Comparison of ENCODE assay signal across 10 cellular contexts in genomic region chr7:158814637-158815036, GRCh38. TPM values are rescaled to one million over a fixed set of nuclear protein-coding genes. Genes with fewer than 3 reads are reported as not detected.
DNase-seq lines count a peak whose midpoint lies in the region; ATAC-seq and TF ChIP-seq lines count a peak whose summit lies in the region.
"Had no signal": no experiment of that assay in that cellular context is flagged by ENCODE, and none has a peak within 500 bp of the region (broad histone marks: within the 10 kb centered on the region; RNA-seq: fewer than 3 reads in every experiment).

No MANE protein-coding gene starts in this region.

- ATAC-seq in Right ventricle myocardium superior (ENCODE audit: poor library complexity): no peak
- peak; percentile 32 for ATAC-seq in activated CD8-positive, alpha-beta T cell treated with anti-CD3 and anti-CD28 coated beads, Interleukin-2, amount 10 ng/mL, durations not matched to agents 7 days and 5 days
- ATAC-seq in GM19463 (IDR thresholded peaks at IDR 0.05; ENCODE audit: unreplicated experiment): no peak
- ATAC-seq in GM21515 (IDR thresholded peaks at IDR 0.05; ENCODE audit: unreplicated experiment): no peak

- peaks cover 98% of the 10 kb centered on the region for H3K4me1 Mint-ChIP-seq in activated CD8-positive, alpha-beta T cell treated with anti-CD3 and anti-CD28 coated beads, Interleukin-2, amount 10 ng/mL, durations not matched to agents 7 days and 5 days (ENCODE audit: low read depth)
- peaks cover 37% of the 10 kb centered on the region for H3K4me1 Mint-ChIP-seq in type B pancreatic cell (ENCODE audit: unreplicated experiment)

- DNase-seq in left ventricle myocardium inferior (no peak), Right ventricle myocardium superior (no peak), left kidney (ENCODE audit: low read depth, low spot score) (peak; percentile 42), type B pancreatic cell (ENCODE audit: extremely low spot score, unreplicated experiment) (no peak), amygdala (lab: John Stamatoyannopoulos, UW) (no peak)
- peak; percentile 66 for DNase-seq in activated CD8-positive, alpha-beta T cell treated with anti-CD3 and anti-CD28 coated beads, Interleukin-2, amount 10 ng/mL, durations not matched to agents 7 days and 5 days
- DNase-seq: cortex of kidney, DMS53 had no signal

- peaks cover 63% of the 10 kb centered on the region for H3K36me3 Mint-ChIP-seq in activated CD8-positive, alpha-beta T cell treated with anti-CD3 and anti-CD28 coated beads, Interleukin-2, amount 10 ng/mL, durations not matched to agents 7 days and 5 days (ENCODE audit: low read depth)
- H3K36me3 Mint-ChIP-seq in type B pancreatic cell: peaks cover 9% of the 10 kb centered on the region

- H3K4me3 Mint-ChIP-seq in activated CD8-positive, alpha-beta T cell treated with anti-CD3 and anti-CD28 coated beads, Interleukin-2, amount 10 ng/mL, durations not matched to agents 7 days and 5 days: peak overlapping the region; percentile 53
- peak overlapping the region; percentile 71 for H3K4me3 Mint-ChIP-seq in type B pancreatic cell

- H3K9me3 Mint-ChIP-seq in activated CD8-positive, alpha-beta T cell treated with anti-CD3 and anti-CD28 coated beads, Interleukin-2, amount 10 ng/mL, durations not matched to agents 7 days and 5 days (ENCODE audit: insufficient read depth): no peaks in the 10 kb centered on the region
- no peaks in the 10 kb centered on the region for H3K9me3 Mint-ChIP-seq in type B pancreatic cell

- H3K27ac ChIP-seq in left ventricle myocardium inferior (replicated peaks): peak overlapping the region; percentile 96

- H3K27ac Mint-ChIP-seq in activated CD8-positive, alpha-beta T cell treated with anti-CD3 and anti-CD28 coated beads, Interleukin-2, amount 10 ng/mL, durations not matched to agents 7 days and 5 days: peak overlapping the region; percentile 81
- H3K27ac Mint-ChIP-seq in type B pancreatic cell: peak overlapping the region; percentile 95

- H3K27me3 ChIP-seq in left ventricle myocardium inferior (ENCODE audit: low read depth): no peaks in the 10 kb centered on the region

- H3K4me1 ChIP-seq in left ventricle myocardium inferior: peaks cover 94% of the 10 kb centered on the region

- CTCF ChIA-PET in activated CD8-positive, alpha-beta T cell treated with anti-CD3 and anti-CD28 coated beads, Interleukin-2, amount 10 ng/mL, durations not matched to agents 7 days and 5 days (lab: Charles Lee): interaction anchor here (0.6 to 3.0 kb wide), 5 partner anchors 9 to 162 kb away, joined by 3 to 12 read pairs (median 9); partner anchors contain the start of gene ESYT2

- no peaks in the 10 kb centered on the region for H3K27me3 Mint-ChIP-seq in activated CD8-positive, alpha-beta T cell treated with anti-CD3 and anti-CD28 coated beads, Interleukin-2, amount 10 ng/mL, durations not matched to agents 7 days and 5 days (ENCODE audit: low read depth)
- no peaks in the 10 kb centered on the region for H3K27me3 Mint-ChIP-seq in type B pancreatic cell

- POLR2A ChIA-PET in activated CD8-positive, alpha-beta T cell treated with anti-CD3 and anti-CD28 coated beads, Interleukin-2, amount 10 ng/mL, durations not matched to agents 7 days and 5 days (lab: Charles Lee): interaction anchor here (0.8 to 3.0 kb wide), 4 partner anchors 9 to 48 kb away, joined by 3 to 16 read pairs (median 9); partner anchors contain the start of gene ESYT2

- no peak for TF ChIP-seq CTCF in left ventricle myocardium inferior (IDR thresholded peaks at IDR 0.05; ENCODE audit: borderline replicate concordance)
- no peak for TF ChIP-seq CTCF in type B pancreatic cell (conservative IDR thresholded peaks at IDR 0.05)

- intact Hi-C loops in left ventricle myocardium inferior (cut with micrococcal nuclease): loop anchor here (5.0 kb wide), 1 partner anchor 32 kb away; no protein-coding TSS in a partner anchor
- intact Hi-C loops in Right ventricle myocardium superior (cut with DNase I): no loop called here

- peak overlapping the region; percentile 19 for H3K4me3 ChIP-seq in left ventricle myocardium inferior

- no peaks in the 10 kb centered on the region for H3K9me3 ChIP-seq in left ventricle myocardium inferior (replicated peaks)

- H3K36me3 ChIP-seq in left ventricle myocardium inferior: no peaks in the 10 kb centered on the region

RNA-seq across cellular contexts. Expression of gene ESYT2, which starts 14.7 kb away (rescaled TPM):
- total RNA-seq in left ventricle myocardium inferior (41.1 TPM), Right ventricle myocardium superior (43.8 TPM), type B pancreatic cell (ENCODE audit: low replicate concordance) (42.1 and 89.4 TPM in 2 replicates)
- 10 to 100 TPM; 85.0 to 85.9 TPM for total RNA-seq in activated CD8-positive, alpha-beta T cell treated with anti-CD3 and anti-CD28 coated beads, Interleukin-2, amount 10 ng/mL, durations not matched to agents 7 days and 5 days

RNA-seq across cellular contexts. Expression of gene DYNC2I1, which starts 41.7 kb away (rescaled TPM):
- total RNA-seq in left ventricle myocardium inferior (31.1 TPM), Right ventricle myocardium superior (29.5 TPM), type B pancreatic cell (ENCODE audit: low replicate concordance) (26.7 and 33.6 TPM in 2 replicates)
- 10 to 100 TPM; 17.4 to 18.9 TPM for total RNA-seq in activated CD8-positive, alpha-beta T cell treated with anti-CD3 and anti-CD28 coated beads, Interleukin-2, amount 10 ng/mL, durations not matched to agents 7 days and 5 days

Comparison
In these comparisons a context has a peak if more than half of its experiments do, and no peak if none do; other contexts are left out.
1. DNase-seq: peak in activated CD8-positive, alpha-beta T cell treated with anti-CD3 and anti-CD28 coated beads, Interleukin-2, amount 10 ng/mL, durations not matched to agents 7 days and 5 days (single experiment) and left kidney (single experiment); none in left ventricle myocardium inferior (single experiment), Right ventricle myocardium superior (single experiment), type B pancreatic cell (single experiment) and amygdala (0 of 56).